In the genomic region with DNA sequence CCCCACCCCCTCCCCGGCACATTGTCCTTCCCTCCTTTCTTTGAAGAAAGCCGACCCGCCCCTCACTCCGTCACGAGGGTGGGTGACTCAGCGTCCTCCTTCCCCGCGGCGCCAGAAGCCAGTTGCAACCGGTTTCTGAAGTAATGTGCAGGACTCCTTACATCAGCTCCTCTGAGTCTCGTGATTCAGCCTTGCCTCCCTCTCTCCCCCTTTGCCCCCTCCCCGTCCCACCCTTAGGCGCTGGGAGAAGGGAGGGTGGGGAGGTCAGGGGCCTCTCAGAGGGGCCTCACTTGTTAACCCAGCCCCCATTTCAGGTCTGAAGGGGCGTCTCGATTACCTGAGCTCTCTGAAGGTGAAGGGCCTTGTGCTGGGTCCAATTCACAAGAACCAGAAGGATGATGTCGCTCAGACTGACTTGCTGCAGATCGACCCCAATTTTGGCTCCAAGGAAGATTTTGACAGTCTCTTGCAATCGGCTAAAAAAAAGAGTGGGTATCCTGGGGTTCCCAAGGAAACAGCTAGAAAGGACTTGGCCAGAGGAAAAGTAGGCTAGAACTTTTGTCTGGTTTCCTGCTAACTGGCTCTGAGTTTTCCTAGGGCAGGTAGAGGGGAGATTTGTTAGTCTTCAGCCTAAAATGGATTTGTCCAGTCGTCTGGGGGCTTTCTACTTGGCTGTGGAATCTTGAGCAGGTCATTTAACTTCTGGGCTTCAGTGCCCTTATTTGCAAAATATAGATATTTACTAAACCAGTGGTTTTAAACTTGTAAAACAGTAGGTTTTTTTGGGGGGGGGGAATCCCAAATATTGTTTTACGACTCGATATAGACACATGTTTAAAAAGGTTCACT, we compare ENCODE assay signal across 8 cellular contexts. TPM values are rescaled to one million over a fixed set of nuclear protein-coding genes. Genes with fewer than 3 reads are reported as not detected.
DNase-seq lines count a peak whose midpoint lies in the region; ATAC-seq lines count a peak whose summit lies in the region.

No MANE protein-coding gene starts in this region.

- peaks cover 17% of the 10 kb centered on the region for H3K79me1 ChIP-seq in mesenchymal stem cell (replicated peaks; ENCODE audit: low read length, poor library complexity, severe bottlenecking)

- ATAC-seq in GM18909 (IDR thresholded peaks at IDR 0.05; ENCODE audit: poor library complexity, unreplicated experiment): peak; percentile 45
- ATAC-seq in HG03159 (IDR thresholded peaks at IDR 0.05; ENCODE audit: unreplicated experiment): peak; percentile 44

- no peaks in the 10 kb centered on the region for H3K9me3 ChIP-seq in mesenchymal stem cell (ENCODE audit: control insufficient read depth, low read length)

- DNase-seq in AG20443 (ENCODE audit: low spot score) (peak; percentile 95), NCI-H526 (lab: John Stamatoyannopoulos, UW) (peak; percentile 77 to 95), ecto neural progenitor cell (ENCODE audit: low spot score) (peak; percentile 94), mesenchymal stem cell (peak; percentile 98)
- peak; percentile 95 to 96 for DNase-seq in activated CD4-positive, alpha-beta T cell treated with anti-CD3 and anti-CD28 coated beads, Interleukin-2, amount 50 U/mL, for 48 hours
- DNase-seq in stimulated activated CD8-positive, alpha-beta memory T cell treated with anti-CD3 and anti-CD28 coated beads, Interleukin-12 subunit alpha, Interleukin-12 subunit beta, amount 100 ng/mL, for 1 hour (ENCODE audit: low read depth): peak; percentile 91

- peak overlapping the region; percentile 84 to 91 for H3K4ac ChIP-seq in mesenchymal stem cell (ENCODE audit: low read depth in 1 of 2, low read length in 2 of 2)

- H3K23ac ChIP-seq in mesenchymal stem cell (ENCODE audit: low read length in 2 of 2): no peak overlapping the region

- H2BK12ac ChIP-seq in mesenchymal stem cell (ENCODE audit: low read length in 2 of 2): peak overlapping the region in 1 of 2 experiments; percentile 25

- H3K18ac ChIP-seq in mesenchymal stem cell (ENCODE audit: low read depth in 1 of 2, low read length in 2 of 2): peak overlapping the region; percentile 71 to 82

- WGBS in mesenchymal stem cell: 9% methylated on average over 18 of the region's 21 CpGs

- peak overlapping the region; percentile 67 for H2BK5ac ChIP-seq in mesenchymal stem cell (ENCODE audit: low read depth, low read length, poor library complexity, severe bottlenecking)

- peak overlapping the region; percentile 100 for H3K9ac ChIP-seq in mesenchymal stem cell (ENCODE audit: low read length)

- H3K27ac ChIP-seq in mesenchymal stem cell (ENCODE audit: low read length, poor library complexity, severe bottlenecking): peak overlapping the region; percentile 98

- H3K4me2 ChIP-seq in mesenchymal stem cell (ENCODE audit: low read length, poor library complexity, severe bottlenecking): peak overlapping the region; percentile 64

- peak overlapping the region in 1 of 2 experiments; percentile 2 for H3K14ac ChIP-seq in mesenchymal stem cell (ENCODE audit: low read length in 2 of 2)

- H4K8ac ChIP-seq in mesenchymal stem cell (ENCODE audit: low read length): peak overlapping the region; percentile 81

- peak overlapping the region; percentile 83 for H4K91ac ChIP-seq in mesenchymal stem cell (ENCODE audit: low read length)

- peak overlapping the region; percentile 95 to 99 for H3K4me3 ChIP-seq in mesenchymal stem cell (ENCODE audit: insufficient read depth in 1 of 2, low read depth in 1 of 2, low read length in 2 of 2)

- H3K27me3 ChIP-seq in mesenchymal stem cell (ENCODE audit: control insufficient read depth in 1 of 2, insufficient read depth in 1 of 2, low read length in 2 of 2): no peaks in the 10 kb centered on the region

- no peak overlapping the region for H2BK15ac ChIP-seq in mesenchymal stem cell (ENCODE audit: low read depth, poor library complexity, severe bottlenecking)

- H3K36me3 ChIP-seq in mesenchymal stem cell (ENCODE audit: control insufficient read depth in 1 of 2, insufficient read depth in 2 of 2, low read depth in 1 of 2, low read length in 2 of 2): peaks cover 34 to 50% of the 10 kb centered on the region in 2 experiments

- peak overlapping the region; percentile 97 for H2BK120ac ChIP-seq in mesenchymal stem cell (ENCODE audit: low read depth, low read length)

- H2AFZ ChIP-seq in mesenchymal stem cell (ENCODE audit: low read depth, low read length): no peak overlapping the region

- H2AK5ac ChIP-seq in mesenchymal stem cell (ENCODE audit: low read length, severe bottlenecking): peak overlapping the region; percentile 37

- H3K4me1 ChIP-seq in mesenchymal stem cell (ENCODE audit: control insufficient read depth, insufficient read depth, low read depth, low read length): peaks cover 19% of the 10 kb centered on the region

RNA-seq across cellular contexts. Expression of gene SLC3A2, which starts 1.1 kb away (rescaled TPM):
- 107 TPM for polyA plus RNA-seq in mesenchymal stem cell (2013, experiment 1 of 2)
- polyA plus RNA-seq in mesenchymal stem cell (2013, experiment 2 of 2): 99.1 TPM

RNA-seq across cellular contexts. Expression of gene CHRM1, which starts 39.4 kb away (rescaled TPM):
- polyA plus RNA-seq in mesenchymal stem cell (2013, experiment 1 of 2): 0.01 TPM
- polyA plus RNA-seq in mesenchymal stem cell (2013, experiment 2 of 2): not detected

RNA-seq across cellular contexts. Expression of gene WDR74, which starts 42.4 kb away (rescaled TPM):
- polyA plus RNA-seq in mesenchymal stem cell (2013, experiment 1 of 2): 15.6 TPM
- polyA plus RNA-seq in mesenchymal stem cell (2013, experiment 2 of 2): 14.5 TPM

RNA-seq across cellular contexts. Expression of gene TEX54, which starts 49.2 kb away (rescaled TPM):
- not detected for polyA plus RNA-seq in mesenchymal stem cell (2013, experiment 1 of 2)
- polyA plus RNA-seq in mesenchymal stem cell (2013, experiment 2 of 2): 0.16 TPM

RNA-seq across cellular contexts. Expression of gene STX5, which starts 50.0 kb away (rescaled TPM):
- polyA plus RNA-seq in mesenchymal stem cell (2013, experiment 1 of 2): 38.1 TPM
- polyA plus RNA-seq in mesenchymal stem cell (2013, experiment 2 of 2): 36.9 TPM

Comparison
In these comparisons a context has a peak if more than half of its experiments do, and no peak if none do; other contexts are left out.
1. Peak in every context shown above with its lines: DNase-seq, ATAC-seq, H3K4me3 ChIP-seq and H3K27ac ChIP-seq.